Comparison of ENCODE assay signal across 8 cellular contexts in genomic region chr6:148760568-148761531, GRCh38. TPM values are rescaled to one million over a fixed set of nuclear protein-coding genes. Genes with fewer than 3 reads are reported as not detected.
DNase-seq lines count a peak whose midpoint lies in the region; ATAC-seq and TF ChIP-seq lines count a peak whose summit lies in the region.

No MANE protein-coding gene starts in this region.

- H3K4me3 ChIP-seq in GM12864 (ENCODE audit: low read depth, low read length): no peak overlapping the region; the same call in 1 of the 2 replicates

- H3K4me1 Mint-ChIP-seq in osteocyte (ENCODE audit: unreplicated experiment): peaks cover 35% of the 10 kb centered on the region

- peaks cover 4% of the 10 kb centered on the region for H3K9me3 Mint-ChIP-seq in osteocyte (ENCODE audit: unreplicated experiment)

- TF ChIP-seq CTCF in GM12864 (IDR thresholded peaks at IDR 0.05; ENCODE audit: low read depth, low read length, missing control alignments) (no peak), osteocyte (IDR thresholded peaks at IDR 0.05) (no peak)

- peak overlapping the region; percentile 72 for H3K4me3 Mint-ChIP-seq in osteocyte (ENCODE audit: unreplicated experiment)

- peak; percentile 25 for ATAC-seq in HG02588 (IDR thresholded peaks at IDR 0.05; ENCODE audit: unreplicated experiment)

- H3K27me3 Mint-ChIP-seq in osteocyte (ENCODE audit: unreplicated experiment): no peaks in the 10 kb centered on the region

- H3K36me3 Mint-ChIP-seq in osteocyte (ENCODE audit: unreplicated experiment): no peaks in the 10 kb centered on the region

- peak overlapping the region; percentile 95 for H3K27ac Mint-ChIP-seq in osteocyte (ENCODE audit: unreplicated experiment)

- peak; percentile 70 for DNase-seq in GM12864 (ENCODE audit: low read depth)
- peak; percentile 90 for DNase-seq in NCI-H82 (lab: John Stamatoyannopoulos, UW)
- peak; percentile 25 for DNase-seq in activated T-helper 9 cell treated with anti-CD3 and anti-CD28 coated beads, Interleukin-2, amount 50 U/mL, for 16 hours (ENCODE audit: low read depth)
- peak; percentile 54 for DNase-seq in foreskin melanocyte
- peak; percentile 89 for DNase-seq in osteocyte (ENCODE audit: extremely low spot score, unreplicated experiment)
- DNase-seq in NCI-H1105 treated with DMSO at 0.1 percent for 48 hours (lab: John Stamatoyannopoulos, UW): no peak
- no peak for DNase-seq in NCI-H748 treated with DMSO at 0.1 percent for 48 hours (lab: John Stamatoyannopoulos, UW)

RNA-seq across cellular contexts. Expression of gene UST, which starts 14.0 kb away (rescaled TPM):
- 15.7 and 16.1 TPM in 2 replicates for total RNA-seq in osteocyte

Comparison
In these comparisons a context has a peak if more than half of its experiments do, and no peak if none do; other contexts are left out.
1. DNase-seq: peak in GM12864 (single experiment), NCI-H82 (single experiment), activated T-helper 9 cell treated with anti-CD3 and anti-CD28 coated beads, Interleukin-2, amount 50 U/mL, for 16 hours (single experiment), foreskin melanocyte (single experiment) and osteocyte (single experiment); none in NCI-H1105 treated with DMSO at 0.1 percent for 48 hours (single experiment) and NCI-H748 treated with DMSO at 0.1 percent for 48 hours (single experiment).